Comparison of ENCODE assay signal across 7 cellular contexts in the genomic region with DNA sequence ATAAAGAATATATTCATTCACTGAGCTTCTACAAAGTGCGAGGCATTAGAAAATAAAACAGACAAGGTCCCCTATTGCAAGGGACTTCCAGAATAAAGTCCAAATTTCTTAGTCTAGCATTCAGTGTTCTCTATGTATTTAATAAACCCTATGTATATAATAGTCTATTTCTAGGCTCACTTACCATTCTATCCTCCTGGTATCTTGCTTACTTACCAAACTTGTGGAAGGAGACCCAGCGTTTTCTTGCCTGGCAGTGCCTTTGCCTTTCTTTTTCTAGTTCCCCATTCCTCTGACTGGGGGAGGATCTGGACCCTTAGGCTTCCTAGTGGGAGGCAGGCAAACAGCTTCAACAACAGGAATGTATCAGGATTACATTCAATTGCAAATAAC. TPM values are rescaled to one million over a fixed set of nuclear protein-coding genes. Genes with fewer than 3 reads are reported as not detected.
DNase-seq lines count a peak whose midpoint lies in the region; ATAC-seq, FAIRE-seq and TF ChIP-seq lines count a peak whose summit lies in the region.

No MANE protein-coding gene starts in this region.

- no peak overlapping the region for H3K9ac ChIP-seq in HUES6 (ENCODE audit: low read length)

- peaks cover 19% of the 10 kb centered on the region for H3K4me1 ChIP-seq in HUES6 (ENCODE audit: control insufficient read depth, insufficient read depth, low read length)
- H3K4me1 ChIP-seq in right cardiac atrium (ENCODE audit: control insufficient read depth, insufficient read depth, low read length) = peaks cover 9% of the 10 kb centered on the region

- 45% methylated on average over 2 of the region's 2 CpGs for WGBS in right cardiac atrium

- no peak overlapping the region for H3K27ac ChIP-seq in HUES6 (ENCODE audit: low read depth, low read length)
- no peak overlapping the region for H3K27ac ChIP-seq in right cardiac atrium (ENCODE audit: low read length)

- CTCF ChIA-PET in WTC11 (lab: Charles Lee) = interaction anchor here (0.7 to 2.6 kb wide), 8 partner anchors 15 to 90 kb away, joined by 3 to 13 read pairs (median 7); no protein-coding TSS in a partner anchor

- H3K9me3 Mint-ChIP-seq in WTC11 = no peaks in the 10 kb centered on the region
- H3K9me3 Mint-ChIP-seq in stimulated activated naive B cell treated with anti-CD40 and anti-IgM and Interleukin-4, amounts not matched to agents 10 μg/mL and 1 μg/mL and 100 μg/mL, for 72 hours = no peaks in the 10 kb centered on the region

- POLR2A ChIA-PET in WTC11 (lab: Charles Lee) = interaction anchor here (0.5 to 2.1 kb wide), 7 partner anchors 7 to 571 kb away, joined by 3 to 8 read pairs (median 4); a partner anchor contains a TSS

- H3K36me3 ChIP-seq in HUES6 (ENCODE audit: control insufficient read depth, insufficient read depth, low read length) = no peaks in the 10 kb centered on the region

- no peaks in the 10 kb centered on the region for H3K36me3 Mint-ChIP-seq in WTC11
- peaks cover 0 to 2% of the 10 kb centered on the region in 2 donors for H3K36me3 Mint-ChIP-seq in stimulated activated naive B cell treated with anti-CD40 and anti-IgM and Interleukin-4, amounts not matched to agents 10 μg/mL and 1 μg/mL and 100 μg/mL, for 72 hours

- H3K27ac Mint-ChIP-seq in WTC11 = no peak overlapping the region
- H3K27ac Mint-ChIP-seq in stimulated activated naive B cell treated with anti-CD40 and anti-IgM and Interleukin-4, amounts not matched to agents 10 μg/mL and 1 μg/mL and 100 μg/mL, for 72 hours = peak overlapping the region; percentile 93

- H3K27me3 ChIP-seq in HUES6 (ENCODE audit: control insufficient read depth, insufficient read depth, low read length) (peaks cover 23% of the 10 kb centered on the region), right cardiac atrium (ENCODE audit: control insufficient read depth, insufficient read depth) (no peaks in the 10 kb centered on the region)

- no peak for FAIRE-seq in GM19239 (lab: Jason Lieb, UNC)

- ATAC-seq in WTC11 (no peak), right cardiac atrium (no peak)
- no peak for ATAC-seq in stimulated activated naive B cell treated with anti-CD40 and anti-IgM and Interleukin-4, amounts not matched to agents 10 μg/mL and 1 μg/mL and 100 μg/mL, for 72 hours (replicated peaks)

- TF ChIP-seq CTCF in WTC11 (IDR thresholded peaks at IDR 0.05) = no peak

- H3K27me3 Mint-ChIP-seq in WTC11 (ENCODE audit: low read depth) = peaks cover 46% of the 10 kb centered on the region
- peaks cover 0 to 5% of the 10 kb centered on the region in 2 donors for H3K27me3 Mint-ChIP-seq in stimulated activated naive B cell treated with anti-CD40 and anti-IgM and Interleukin-4, amounts not matched to agents 10 μg/mL and 1 μg/mL and 100 μg/mL, for 72 hours

- peak overlapping the region; percentile 65 for H3K4me3 Mint-ChIP-seq in WTC11
- peak overlapping the region; percentile 83 for H3K4me3 Mint-ChIP-seq in stimulated activated naive B cell treated with anti-CD40 and anti-IgM and Interleukin-4, amounts not matched to agents 10 μg/mL and 1 μg/mL and 100 μg/mL, for 72 hours

- H3K9me3 ChIP-seq in HUES6 (ENCODE audit: control insufficient read depth, insufficient read depth, low read depth, low read length) = no peaks in the 10 kb centered on the region
- H3K9me3 ChIP-seq in right cardiac atrium (ENCODE audit: control insufficient read depth, low read length) = no peaks in the 10 kb centered on the region

- peak overlapping the region; percentile 71 for H3K4me3 ChIP-seq in HUES6 (ENCODE audit: low read depth, low read length)
- H3K4me3 ChIP-seq in right cardiac atrium (ENCODE audit: low read length) = peak overlapping the region; percentile 48

- DNase-seq in WTC11 (ENCODE audit: low spot score) = no peak
- no peak for DNase-seq in right cardiac atrium
- DNase-seq in stimulated activated naive B cell treated with anti-CD40 and anti-IgM and Interleukin-4, amounts not matched to agents 10 μg/mL and 1 μg/mL and 100 μg/mL, for 72 hours = no peak
- no peak for DNase-seq in NCI-H345 (lab: John Stamatoyannopoulos, UW)
- no peak for DNase-seq in GM19239 (ENCODE audit: insufficient read length, low spot score)
- DNase-seq in stimulated activated CD8-positive, alpha-beta memory T cell treated with anti-CD3 and anti-CD28 coated beads, Interleukin-4, amount 100 ng/mL, for 48 hours = no peak

- intact Hi-C loops in right cardiac atrium (cut with DNase I) = no loop called here

- peaks cover 28% of the 10 kb centered on the region for H3K4me1 Mint-ChIP-seq in WTC11
- peaks cover 29 to 49% of the 10 kb centered on the region in 2 donors for H3K4me1 Mint-ChIP-seq in stimulated activated naive B cell treated with anti-CD40 and anti-IgM and Interleukin-4, amounts not matched to agents 10 μg/mL and 1 μg/mL and 100 μg/mL, for 72 hours

TF ChIP-seq in WTC11, 78 proteins besides CTCF, POLR2A, EP300 and RAD21:
- TF ChIP-seq NFYB (CRISPR knock-in tag; conservative IDR thresholded peaks at IDR 0.05; ENCODE audit: low read depth) (no peak), ATF1 (CRISPR knock-in tag; IDR thresholded peaks at IDR 0.05) (no peak)
- TF ChIP-seq, protein P1, sequence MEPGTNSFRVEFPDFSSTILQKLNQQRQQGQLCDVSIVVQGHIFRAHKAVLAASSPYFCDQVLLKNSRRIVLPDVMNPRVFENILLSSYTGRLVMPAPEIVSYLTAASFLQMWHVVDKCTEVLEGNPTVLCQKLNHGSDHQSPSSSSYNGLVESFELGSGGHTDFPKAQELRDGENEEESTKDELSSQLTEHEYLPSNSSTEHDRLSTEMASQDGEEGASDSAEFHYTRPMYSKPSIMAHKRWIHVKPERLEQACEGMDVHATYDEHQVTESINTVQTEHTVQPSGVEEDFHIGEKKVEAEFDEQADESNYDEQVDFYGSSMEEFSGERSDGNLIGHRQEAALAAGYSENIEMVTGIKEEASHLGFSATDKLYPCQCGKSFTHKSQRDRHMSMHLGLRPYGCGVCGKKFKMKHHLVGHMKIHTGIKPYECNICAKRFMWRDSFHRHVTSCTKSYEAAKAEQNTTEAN (CRISPR knock-in tag; IDR thresholded peaks at IDR 0.05) = no peak

RNA-seq across cellular contexts. Expression of a gene that starts 0.6 kb away (rescaled TPM):
- 14.8 to 21.9 TPM (median 15.4 TPM) in 3 replicates for total RNA-seq in WTC11 (2021)
- 10 to 100 TPM in 3 of 4 donors, 1 to 10 TPM in 1; 9.8 to 12.5 (median 11.3) TPM for total RNA-seq in right cardiac atrium
- polyA plus RNA-seq in right cardiac atrium = 3.8 TPM
